In genomic region chr2:38697116-38697840, GRCh38 we compare ENCODE assay signal across 15 cellular contexts. TPM values are rescaled to one million over a fixed set of nuclear protein-coding genes. Genes with fewer than 3 reads are reported as not detected.
A peak's percentile ranks its signal among the peaks of the same experiment; 100 is the strongest.
DNase-seq lines count a peak whose midpoint lies in the region; TF ChIP-seq lines count a peak whose summit lies in the region.
"Had no signal": no experiment of that assay in that cellular context is flagged by ENCODE, and none has a peak within 500 bp of the region (broad histone marks: within the 10 kb centered on the region; RNA-seq: fewer than 3 reads in every experiment).

No MANE protein-coding gene starts in this region.

- DNase-seq in stimulated activated naive CD4-positive, alpha-beta T cell treated with Interleukin-2 at 50 U/mL for 16 hours (lab: John Stamatoyannopoulos, UW) = peak; percentile 48
- no peak for DNase-seq in stimulated activated naive CD4-positive, alpha-beta T cell (lab: John Stamatoyannopoulos, UW)
- DNase-seq in activated CD4-positive, alpha-beta memory T cell treated with anti-CD3 and anti-CD28 coated beads for 36 hours = peak; percentile 71
- DNase-seq in central memory CD4-positive, alpha-beta T cell = peak; percentile 73
- DNase-seq in transverse colon (peak; percentile 21), GOT3 (lab: John Stamatoyannopoulos, UW) (no peak), NCI-H2196 treated with DMSO at 0.1 percent for 48 hours (lab: John Stamatoyannopoulos, UW; ENCODE audit: unreplicated experiment) (no peak), globus pallidus (ENCODE audit: low spot score) (no peak)
- DNase-seq: gastrocnemius medialis, midbrain, NCI-H1105, NCI-H2171 treated with DMSO at 0.1 percent for 48 hours, WERI-Rb-1 had no signal

- 54 to 66% methylated on average over 8 of the region's 8 CpGs for WGBS in transverse colon (ENCODE audit: low coverage in 1 of 2), 2 donors

- in situ Hi-C loops in transverse colon (cut with MboI; ENCODE audit: low pct_ligation_motif_present in 1 of 4, low pct_unique_long_range_greater_than_20kb in 1 of 4, low sequenced_read_pairs in 3 of 4) = no loop called here

- no peak for TF ChIP-seq POLR2A in transverse colon (IDR thresholded peaks at IDR 0.05)

- H3K4me3 ChIP-seq in transverse colon = no peak overlapping the region
- H3K4me3 ChIP-seq: gastrocnemius medialis, HAP-1, thoracic aorta had no signal

- H3K4me1 ChIP-seq in transverse colon = peaks cover 4 to 34% (median 19%) of the 10 kb centered on the region in 4 donors
- H3K4me1 ChIP-seq: gastrocnemius medialis, HAP-1 had no signal

- TF ChIP-seq CTCF in transverse colon (IDR thresholded peaks at IDR 0.05) = no peak

- peaks cover 86% of the 10 kb centered on the region for H3K4me1 Mint-ChIP-seq in activated CD4-positive, alpha-beta memory T cell treated with anti-CD3 and anti-CD28 coated beads for 36 hours (ENCODE audit: low read depth)

- no peaks in the 10 kb centered on the region for H3K27me3 ChIP-seq in transverse colon
- H3K27me3 ChIP-seq: gastrocnemius medialis had no signal

- H3K36me3 ChIP-seq in transverse colon = peaks cover 0 to 18% (median 0%) of the 10 kb centered on the region in 4 donors
- H3K36me3 ChIP-seq: gastrocnemius medialis, HAP-1, thoracic aorta, WERI-Rb-1 had no signal

- H3K27ac ChIP-seq in transverse colon = no peak overlapping the region
- H3K27ac ChIP-seq: gastrocnemius medialis, thoracic aorta, WERI-Rb-1 had no signal

- no peaks in the 10 kb centered on the region for H3K27me3 Mint-ChIP-seq in activated CD4-positive, alpha-beta memory T cell treated with anti-CD3 and anti-CD28 coated beads for 36 hours

- peak overlapping the region; percentile 34 for H3K4me3 Mint-ChIP-seq in activated CD4-positive, alpha-beta memory T cell treated with anti-CD3 and anti-CD28 coated beads for 36 hours

- H3K36me3 Mint-ChIP-seq in activated CD4-positive, alpha-beta memory T cell treated with anti-CD3 and anti-CD28 coated beads for 36 hours = peaks cover 48% of the 10 kb centered on the region

- CTCF ChIA-PET in activated CD4-positive, alpha-beta memory T cell treated with anti-CD3 and anti-CD28 coated beads for 36 hours (lab: Charles Lee) = interaction anchor here (0.9 to 1.8 kb wide), 3 partner anchors 15 to 94 kb away, joined by 3 to 8 read pairs (median 5); no protein-coding TSS in a partner anchor

- no peaks in the 10 kb centered on the region for H3K9me3 Mint-ChIP-seq in activated CD4-positive, alpha-beta memory T cell treated with anti-CD3 and anti-CD28 coated beads for 36 hours

- TF ChIP-seq EP300 in transverse colon (IDR thresholded peaks at IDR 0.05; ENCODE audit: low read depth) = no peak

- no peaks in the 10 kb centered on the region for H3K9me3 ChIP-seq in transverse colon
- H3K9me3 ChIP-seq: gastrocnemius medialis, HAP-1, thoracic aorta had no signal

- H3K27ac Mint-ChIP-seq in activated CD4-positive, alpha-beta memory T cell treated with anti-CD3 and anti-CD28 coated beads for 36 hours = peak overlapping the region; percentile 94

- intact Hi-C loops in activated CD4-positive, alpha-beta memory T cell treated with anti-CD3 and anti-CD28 coated beads for 36 hours (cut with micrococcal nuclease) = loop anchor here (1.0 kb wide), 4 partner anchors 12 to 44 kb away; no protein-coding TSS in a partner anchor
- intact Hi-C loops in transverse colon (cut with DNase I; ENCODE audit: low total_unique reads) = no loop called here

- POLR2A ChIA-PET in activated CD4-positive, alpha-beta memory T cell treated with anti-CD3 and anti-CD28 coated beads for 36 hours (lab: Charles Lee) = interaction anchor here (0.7 to 1.8 kb wide), 3 partner anchors 15 to 43 kb away, joined by 3 to 11 read pairs (median 4); no protein-coding TSS in a partner anchor

RNA-seq across cellular contexts. Expression of gene GALM, which starts 31.4 kb away (rescaled TPM):
- 10 to 100 TPM; 90.2 to 95.3 TPM for total RNA-seq in activated CD4-positive, alpha-beta memory T cell treated with anti-CD3 and anti-CD28 coated beads for 36 hours
- total RNA-seq in transverse colon = 10 to 100 TPM; 35.5 to 80.6 (median 70.9) TPM

RNA-seq across cellular contexts. Expression of gene SRSF7, which starts 53.9 kb away (rescaled TPM):
- 100 to 1,000 TPM; 276 to 279 TPM for total RNA-seq in activated CD4-positive, alpha-beta memory T cell treated with anti-CD3 and anti-CD28 coated beads for 36 hours
- total RNA-seq in transverse colon = 100 to 1,000 TPM in 2 of 4 donors, 10 to 100 TPM in 2; 75.6 to 153 (median 95.0) TPM

Comparison
In these comparisons a context has a peak if more than half of its experiments do, and no peak if none do; other contexts are left out.
1. DNase-seq: peak in stimulated activated naive CD4-positive, alpha-beta T cell treated with Interleukin-2 at 50 U/mL for 16 hours (single experiment), activated CD4-positive, alpha-beta memory T cell treated with anti-CD3 and anti-CD28 coated beads for 36 hours (single experiment), central memory CD4-positive, alpha-beta T cell (single experiment) and transverse colon (single experiment); none in stimulated activated naive CD4-positive, alpha-beta T cell (0 of 6), GOT3 (single experiment), NCI-H2196 treated with DMSO at 0.1 percent for 48 hours (single experiment) and globus pallidus (single experiment).